Comparison of ENCODE assay signal across 3 cellular contexts in genomic region chr2:101790416-101790815, GRCh38.
A peak's percentile ranks its signal among the peaks of the same experiment; 100 is the strongest.
TF ChIP-seq lines count a peak whose summit lies in the region.

No MANE protein-coding gene starts in this region.

TF ChIP-seq in SK-N-SH treated with all-trans-retinoic acid at 6 μM for 48 hours, 23 proteins besides CTCF, POLR2A, EP300 and RAD21 (continues in another document):
- TF ChIP-seq, protein P1, sequence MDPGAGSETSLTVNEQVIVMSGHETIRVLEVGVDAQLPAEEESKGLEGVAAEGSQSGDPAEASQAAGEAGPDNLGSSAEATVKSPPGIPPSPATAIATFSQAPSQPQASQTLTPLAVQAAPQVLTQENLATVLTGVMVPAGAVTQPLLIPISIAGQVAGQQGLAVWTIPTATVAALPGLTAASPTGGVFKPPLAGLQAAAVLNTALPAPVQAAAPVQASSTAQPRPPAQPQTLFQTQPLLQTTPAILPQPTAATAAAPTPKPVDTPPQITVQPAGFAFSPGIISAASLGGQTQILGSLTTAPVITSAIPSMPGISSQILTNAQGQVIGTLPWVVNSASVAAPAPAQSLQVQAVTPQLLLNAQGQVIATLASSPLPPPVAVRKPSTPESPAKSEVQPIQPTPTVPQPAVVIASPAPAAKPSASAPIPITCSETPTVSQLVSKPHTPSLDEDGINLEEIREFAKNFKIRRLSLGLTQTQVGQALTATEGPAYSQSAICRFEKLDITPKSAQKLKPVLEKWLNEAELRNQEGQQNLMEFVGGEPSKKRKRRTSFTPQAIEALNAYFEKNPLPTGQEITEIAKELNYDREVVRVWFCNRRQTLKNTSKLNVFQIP (CRISPR knock-in tag; IDR thresholded peaks at IDR 0.05; ENCODE audit: borderline replicate concordance, low read depth), result no peak
- TF ChIP-seq, protein P2, sequence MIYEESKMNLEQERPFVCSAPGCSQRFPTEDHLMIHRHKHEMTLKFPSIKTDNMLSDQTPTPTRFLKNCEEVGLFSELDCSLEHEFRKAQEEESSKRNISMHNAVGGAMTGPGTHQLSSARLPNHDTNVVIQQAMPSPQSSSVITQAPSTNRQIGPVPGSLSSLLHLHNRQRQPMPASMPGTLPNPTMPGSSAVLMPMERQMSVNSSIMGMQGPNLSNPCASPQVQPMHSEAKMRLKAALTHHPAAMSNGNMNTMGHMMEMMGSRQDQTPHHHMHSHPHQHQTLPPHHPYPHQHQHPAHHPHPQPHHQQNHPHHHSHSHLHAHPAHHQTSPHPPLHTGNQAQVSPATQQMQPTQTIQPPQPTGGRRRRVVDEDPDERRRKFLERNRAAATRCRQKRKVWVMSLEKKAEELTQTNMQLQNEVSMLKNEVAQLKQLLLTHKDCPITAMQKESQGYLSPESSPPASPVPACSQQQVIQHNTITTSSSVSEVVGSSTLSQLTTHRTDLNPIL (CRISPR knock-in tag; IDR thresholded peaks at IDR 0.05; ENCODE audit: low read depth), result no peak
- TF ChIP-seq, protein P3, sequence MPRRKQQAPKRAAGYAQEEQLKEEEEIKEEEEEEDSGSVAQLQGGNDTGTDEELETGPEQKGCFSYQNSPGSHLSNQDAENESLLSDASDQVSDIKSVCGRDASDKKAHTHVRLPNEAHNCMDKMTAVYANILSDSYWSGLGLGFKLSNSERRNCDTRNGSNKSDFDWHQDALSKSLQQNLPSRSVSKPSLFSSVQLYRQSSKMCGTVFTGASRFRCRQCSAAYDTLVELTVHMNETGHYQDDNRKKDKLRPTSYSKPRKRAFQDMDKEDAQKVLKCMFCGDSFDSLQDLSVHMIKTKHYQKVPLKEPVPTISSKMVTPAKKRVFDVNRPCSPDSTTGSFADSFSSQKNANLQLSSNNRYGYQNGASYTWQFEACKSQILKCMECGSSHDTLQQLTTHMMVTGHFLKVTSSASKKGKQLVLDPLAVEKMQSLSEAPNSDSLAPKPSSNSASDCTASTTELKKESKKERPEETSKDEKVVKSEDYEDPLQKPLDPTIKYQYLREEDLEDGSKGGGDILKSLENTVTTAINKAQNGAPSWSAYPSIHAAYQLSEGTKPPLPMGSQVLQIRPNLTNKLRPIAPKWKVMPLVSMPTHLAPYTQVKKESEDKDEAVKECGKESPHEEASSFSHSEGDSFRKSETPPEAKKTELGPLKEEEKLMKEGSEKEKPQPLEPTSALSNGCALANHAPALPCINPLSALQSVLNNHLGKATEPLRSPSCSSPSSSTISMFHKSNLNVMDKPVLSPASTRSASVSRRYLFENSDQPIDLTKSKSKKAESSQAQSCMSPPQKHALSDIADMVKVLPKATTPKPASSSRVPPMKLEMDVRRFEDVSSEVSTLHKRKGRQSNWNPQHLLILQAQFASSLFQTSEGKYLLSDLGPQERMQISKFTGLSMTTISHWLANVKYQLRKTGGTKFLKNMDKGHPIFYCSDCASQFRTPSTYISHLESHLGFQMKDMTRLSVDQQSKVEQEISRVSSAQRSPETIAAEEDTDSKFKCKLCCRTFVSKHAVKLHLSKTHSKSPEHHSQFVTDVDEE (CRISPR knock-in tag; IDR thresholded peaks at IDR 0.05), result no peak
- TF ChIP-seq ESRRG (CRISPR knock-in tag; IDR thresholded peaks at IDR 0.05) (no peak), ZNF565 (CRISPR knock-in tag; conservative IDR thresholded peaks at IDR 0.05; ENCODE audit: low read depth) (no peak), RARB (CRISPR knock-in tag; IDR thresholded peaks at IDR 0.05) (no peak), ISL1 (CRISPR knock-in tag; IDR thresholded peaks at IDR 0.05) (no peak), ZFP30 (CRISPR knock-in tag; IDR thresholded peaks at IDR 0.05) (no peak), CSDC2 (CRISPR knock-in tag; IDR thresholded peaks at IDR 0.05) (no peak), ZFP3 (CRISPR knock-in tag; IDR thresholded peaks at IDR 0.05) (no peak), ZC3H10 (CRISPR knock-in tag; IDR thresholded peaks at IDR 0.05) (no peak), TCF4 (CRISPR knock-in tag; IDR thresholded peaks at IDR 0.05; ENCODE audit: borderline replicate concordance) (no peak), ZNF8 (CRISPR knock-in tag; IDR thresholded peaks at IDR 0.05) (no peak)

TF ChIP-seq in K562, 482 proteins besides CTCF, POLR2A, EP300 and RAD21 (continued from another document):
- TF ChIP-seq FOSL1 (tag; conservative IDR thresholded peaks at IDR 0.05), result 0 out of 2 replicates have a peak, but pooled peaks have one; percentile 14
- no peak for TF ChIP-seq CEBPG (CRISPR knock-in tag; IDR thresholded peaks at IDR 0.05)
- peak; percentile 70 to 74 for TF ChIP-seq CEBPG (tag; conservative IDR thresholded peaks at IDR 0.05 in 1 of 2, IDR thresholded peaks at IDR 0.05 in 1 of 2)
- TF ChIP-seq ZNF77 (CRISPR knock-in tag; IDR thresholded peaks at IDR 0.05), result no peak
- TF ChIP-seq ZKSCAN3 (CRISPR knock-in tag; IDR thresholded peaks at IDR 0.05), result no peak
- no peak for TF ChIP-seq THRAP3 (IDR thresholded peaks at IDR 0.05; ENCODE audit: borderline replicate concordance)
- TF ChIP-seq ATF3 (IDR thresholded peaks at IDR 0.05), result peak; percentile 82
- TF ChIP-seq ATF3 (CRISPR knock-in tag; conservative IDR thresholded peaks at IDR 0.05), result no peak
- TF ChIP-seq CEBPB (tag; IDR thresholded peaks at IDR 0.05), result peak; percentile 86
- TF ChIP-seq NR1H2 (CRISPR knock-in tag; IDR thresholded peaks at IDR 0.05), result no peak

TF ChIP-seq in WTC11, 78 proteins besides CTCF, POLR2A, EP300 and RAD21 (continued from another document):
- TF ChIP-seq, protein P4, sequence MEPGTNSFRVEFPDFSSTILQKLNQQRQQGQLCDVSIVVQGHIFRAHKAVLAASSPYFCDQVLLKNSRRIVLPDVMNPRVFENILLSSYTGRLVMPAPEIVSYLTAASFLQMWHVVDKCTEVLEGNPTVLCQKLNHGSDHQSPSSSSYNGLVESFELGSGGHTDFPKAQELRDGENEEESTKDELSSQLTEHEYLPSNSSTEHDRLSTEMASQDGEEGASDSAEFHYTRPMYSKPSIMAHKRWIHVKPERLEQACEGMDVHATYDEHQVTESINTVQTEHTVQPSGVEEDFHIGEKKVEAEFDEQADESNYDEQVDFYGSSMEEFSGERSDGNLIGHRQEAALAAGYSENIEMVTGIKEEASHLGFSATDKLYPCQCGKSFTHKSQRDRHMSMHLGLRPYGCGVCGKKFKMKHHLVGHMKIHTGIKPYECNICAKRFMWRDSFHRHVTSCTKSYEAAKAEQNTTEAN (CRISPR knock-in tag; IDR thresholded peaks at IDR 0.05), result no peak
- no peak for TF ChIP-seq RORB (CRISPR knock-in tag; IDR thresholded peaks at IDR 0.05)
- TF ChIP-seq, protein P5, sequence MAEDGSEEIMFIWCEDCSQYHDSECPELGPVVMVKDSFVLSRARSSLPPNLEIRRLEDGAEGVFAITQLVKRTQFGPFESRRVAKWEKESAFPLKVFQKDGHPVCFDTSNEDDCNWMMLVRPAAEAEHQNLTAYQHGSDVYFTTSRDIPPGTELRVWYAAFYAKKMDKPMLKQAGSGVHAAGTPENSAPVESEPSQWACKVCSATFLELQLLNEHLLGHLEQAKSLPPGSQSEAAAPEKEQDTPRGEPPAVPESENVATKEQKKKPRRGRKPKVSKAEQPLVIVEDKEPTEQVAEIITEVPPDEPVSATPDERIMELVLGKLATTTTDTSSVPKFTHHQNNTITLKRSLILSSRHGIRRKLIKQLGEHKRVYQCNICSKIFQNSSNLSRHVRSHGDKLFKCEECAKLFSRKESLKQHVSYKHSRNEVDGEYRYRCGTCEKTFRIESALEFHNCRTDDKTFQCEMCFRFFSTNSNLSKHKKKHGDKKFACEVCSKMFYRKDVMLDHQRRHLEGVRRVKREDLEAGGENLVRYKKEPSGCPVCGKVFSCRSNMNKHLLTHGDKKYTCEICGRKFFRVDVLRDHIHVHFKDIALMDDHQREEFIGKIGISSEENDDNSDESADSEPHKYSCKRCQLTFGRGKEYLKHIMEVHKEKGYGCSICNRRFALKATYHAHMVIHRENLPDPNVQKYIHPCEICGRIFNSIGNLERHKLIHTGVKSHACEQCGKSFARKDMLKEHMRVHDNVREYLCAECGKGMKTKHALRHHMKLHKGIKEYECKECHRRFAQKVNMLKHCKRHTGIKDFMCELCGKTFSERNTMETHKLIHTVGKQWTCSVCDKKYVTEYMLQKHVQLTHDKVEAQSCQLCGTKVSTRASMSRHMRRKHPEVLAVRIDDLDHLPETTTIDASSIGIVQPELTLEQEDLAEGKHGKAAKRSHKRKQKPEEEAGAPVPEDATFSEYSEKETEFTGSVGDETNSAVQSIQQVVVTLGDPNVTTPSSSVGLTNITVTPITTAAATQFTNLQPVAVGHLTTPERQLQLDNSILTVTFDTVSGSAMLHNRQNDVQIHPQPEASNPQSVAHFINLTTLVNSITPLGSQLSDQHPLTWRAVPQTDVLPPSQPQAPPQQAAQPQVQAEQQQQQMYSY (CRISPR knock-in tag; IDR thresholded peaks at IDR 0.05), result no peak
- no peak for TF ChIP-seq NFATC4 (CRISPR knock-in tag; IDR thresholded peaks at IDR 0.05)
- TF ChIP-seq ATF6 (CRISPR knock-in tag; IDR thresholded peaks at IDR 0.05), result no peak
- TF ChIP-seq SP1 (CRISPR knock-in tag; conservative IDR thresholded peaks at IDR 0.05), result no peak
TF ChIP-seq in WTC11: peak in this region for 0.
